In the genomic region with DNA sequence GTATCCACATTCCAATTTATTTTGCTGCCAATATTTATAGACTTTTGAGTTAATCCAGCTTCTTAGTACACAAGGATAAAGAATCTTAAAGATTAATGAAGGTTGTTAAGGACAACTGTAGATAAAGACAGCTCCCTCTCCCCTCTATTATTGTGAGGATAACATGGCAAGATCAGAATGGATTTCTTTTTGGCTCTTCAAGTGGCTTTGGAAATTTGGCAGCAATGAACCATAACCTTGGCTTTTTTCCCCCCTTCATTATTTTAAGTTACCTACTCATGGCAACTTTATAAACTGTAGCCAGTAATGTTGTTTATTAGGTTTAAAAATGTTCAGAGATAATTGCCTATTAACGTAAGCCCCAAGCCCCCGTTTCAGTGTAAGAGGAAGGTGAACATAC, we compare ENCODE assay signal across 25 cellular contexts.
"Had no signal": no experiment of that assay in that cellular context is flagged by ENCODE, and none has a peak within 500 bp of the region (broad histone marks: within the 10 kb centered on the region; RNA-seq: fewer than 3 reads in every experiment).

No MANE protein-coding gene starts in this region.

- H3K27me3 ChIP-seq: ascending aorta, cardiac muscle cell had no signal

- DNase-seq: activated CD4-positive, alpha-beta memory T cell treated with anti-CD3 and anti-CD28 coated beads, Interleukin-2, amount 10 ng/mL, durations not matched to agents 7 days and 5 days; activated CD4-positive, alpha-beta T cell treated with anti-CD3 and anti-CD28 coated beads for 1 hour; activated CD4-positive, alpha-beta T cell treated with anti-CD3 and anti-CD28 coated beads for 36 hours; activated CD4-positive, alpha-beta T cell treated with anti-CD3 and anti-CD28 coated beads for 48 hours; activated CD4-positive, alpha-beta T cell treated with anti-CD3 and anti-CD28 coated beads, Interleukin-2, amount 10 ng/mL, durations not matched to agents 7 days and 5 days; activated CD4-positive, alpha-beta T cell treated with anti-CD3 and anti-CD28 coated beads, Interleukin-2, amount 50 U/mL, for 48 hours; activated CD4-positive, CD25-positive, alpha-beta regulatory T cell; activated CD8-positive, alpha-beta memory T cell treated with anti-CD3 and anti-CD28 coated beads for 24 hours; activated CD8-positive, alpha-beta memory T cell treated with anti-CD3 and anti-CD28 coated beads, Interleukin-2, amount 10 ng/mL, durations not matched to agents 7 days and 5 days; activated CD8-positive, alpha-beta memory T cell treated with anti-CD3 and anti-CD28 coated beads, Interleukin-2, amount 50 U/mL, for 48 hours; activated CD8-positive, alpha-beta T cell treated with anti-CD3 and anti-CD28 coated beads, Interleukin-2, amount 10 ng/mL, durations not matched to agents 7 days and 5 days; activated effector memory CD4-positive, alpha-beta T cell treated with Interleukin-2 at 50 U/mL for 16 hours; activated gamma-delta T cell; activated naive CD4-positive, alpha-beta T cell treated with anti-CD3 and anti-CD28 coated beads, Interleukin-2, amount 10 ng/mL, durations not matched to agents 7 days and 5 days; activated naive CD4-positive, alpha-beta T cell treated with Interleukin-2 at 50 U/mL for 16 hours; activated naive CD8-positive, alpha-beta T cell treated with anti-CD3 and anti-CD28 coated beads, Interleukin-2, amount 10 ng/mL, durations not matched to agents 7 days and 5 days; activated naive CD8-positive, alpha-beta T cell treated with anti-CD3 and anti-CD28 coated beads, Interleukin-2, amount 50 U/mL, for 24 hours; activated T-cell treated with anti-CD3 and anti-CD28 coated beads, Interleukin-2, amount 50 U/mL, for 24 hours; activated T-cell treated with anti-CD3 and anti-CD28 coated beads, Interleukin-2, amount 50 U/mL, for 48 hours; T-helper 1 cell; T-helper 2 cell; T-helper 9 cell; WERI-Rb-1 had no signal

- H3K36me3 ChIP-seq: ascending aorta, cardiac muscle cell, WERI-Rb-1 had no signal

- H3K9me3 ChIP-seq: ascending aorta had no signal

- H3K27ac ChIP-seq: ascending aorta, cardiac muscle cell, WERI-Rb-1 had no signal

- H3K4me1 ChIP-seq: ascending aorta had no signal

- H3K4me3 ChIP-seq: ascending aorta, cardiac muscle cell had no signal
